In genomic region chr15:51702710-51703109, GRCh38 we compare ENCODE assay signal across 30 cellular contexts. TPM values are rescaled to one million over a fixed set of nuclear protein-coding genes. Genes with fewer than 3 reads are reported as not detected.
"Had no signal": no experiment of that assay in that cellular context is flagged by ENCODE, and none has a peak within 500 bp of the region (broad histone marks: within the 10 kb centered on the region; RNA-seq: fewer than 3 reads in every experiment).

No MANE protein-coding gene starts in this region.

- FAIRE-seq: colon, endothelial cell of umbilical vein, islet of Langerhans, keratinocyte had no signal

- H3K9me3 ChIP-seq: esophagus squamous epithelium, gastrocnemius medialis, heart right ventricle, left lung, lower lobe of right lung, mucosa of descending colon had no signal

- H3K27me3 ChIP-seq: dorsolateral prefrontal cortex, gastrocnemius medialis had no signal

- H3K27ac ChIP-seq: coronary artery, esophagus squamous epithelium, gastrocnemius medialis, heart right ventricle, left lung, lower lobe of right lung had no signal

- ATAC-seq: esophagus mucosa, gastrocnemius medialis, heart right ventricle, left cardiac atrium, left lung, left ventricle myocardium superior, lower lobe of right lung, mucosa of descending colon had no signal

- H3K4me3 ChIP-seq: coronary artery, dorsolateral prefrontal cortex, esophagus squamous epithelium, gastrocnemius medialis, heart right ventricle, left lung, lower lobe of right lung, mucosa of descending colon had no signal

- H3K4me1 ChIP-seq: esophagus squamous epithelium, gastrocnemius medialis, heart right ventricle, left lung, lower lobe of right lung had no signal

- DNase-seq: dermis blood vessel endothelial cell; dorsolateral prefrontal cortex; effector CD4-positive, alpha-beta T cell; effector memory CD4-positive, alpha-beta T cell; esophagus squamous epithelium; foreskin fibroblast; foreskin melanocyte; gastrocnemius medialis; glutamatergic neuron; head of caudate nucleus; heart right ventricle; hippocampal formation; left cardiac atrium; left lung; left ventricle myocardium superior; lower lobe of right lung; mesenchymal stem cell; mucosa of descending colon; naive B cell had no signal

- H3K36me3 ChIP-seq: esophagus squamous epithelium, gastrocnemius medialis, heart right ventricle, left lung, lower lobe of right lung had no signal

RNA-seq across cellular contexts. Expression of gene SCG3, which starts 21.4 kb away (rescaled TPM):
- total RNA-seq: endothelial cell of umbilical vein, epithelial cell of proximal tubule, esophagus mucosa, gastrocnemius medialis, glomerular endothelial cell, left ventricle myocardium superior, mesenteric fat pad, mesothelial cell of epicardium, myocyte had no signal
- polyA plus RNA-seq: endothelial cell of umbilical vein, keratinocyte had no signal
